Comparison of ENCODE assay signal across 6 cellular contexts in genomic region chr4:186458050-186458449, GRCh38.
"Had no signal": no experiment of that assay in that cellular context is flagged by ENCODE, and none has a peak within 500 bp of the region (broad histone marks: within the 10 kb centered on the region; RNA-seq: fewer than 3 reads in every experiment).

No MANE protein-coding gene starts in this region.

- ATAC-seq: K562 had no signal

- FAIRE-seq: HTR-8/SVneo, K562 had no signal

- H3K4me3 ChIP-seq: GM23248, K562 had no signal

- H3K27ac ChIP-seq: GM23248 had no signal

- DNase-seq: GM23248, H7, HCEC 1CT, IMR-90 had no signal

- H2AFZ ChIP-seq: GM23248 had no signal

- H3K9ac ChIP-seq: GM23248 had no signal
